Comparison of ENCODE assay signal across 8 cellular contexts in the genomic region with DNA sequence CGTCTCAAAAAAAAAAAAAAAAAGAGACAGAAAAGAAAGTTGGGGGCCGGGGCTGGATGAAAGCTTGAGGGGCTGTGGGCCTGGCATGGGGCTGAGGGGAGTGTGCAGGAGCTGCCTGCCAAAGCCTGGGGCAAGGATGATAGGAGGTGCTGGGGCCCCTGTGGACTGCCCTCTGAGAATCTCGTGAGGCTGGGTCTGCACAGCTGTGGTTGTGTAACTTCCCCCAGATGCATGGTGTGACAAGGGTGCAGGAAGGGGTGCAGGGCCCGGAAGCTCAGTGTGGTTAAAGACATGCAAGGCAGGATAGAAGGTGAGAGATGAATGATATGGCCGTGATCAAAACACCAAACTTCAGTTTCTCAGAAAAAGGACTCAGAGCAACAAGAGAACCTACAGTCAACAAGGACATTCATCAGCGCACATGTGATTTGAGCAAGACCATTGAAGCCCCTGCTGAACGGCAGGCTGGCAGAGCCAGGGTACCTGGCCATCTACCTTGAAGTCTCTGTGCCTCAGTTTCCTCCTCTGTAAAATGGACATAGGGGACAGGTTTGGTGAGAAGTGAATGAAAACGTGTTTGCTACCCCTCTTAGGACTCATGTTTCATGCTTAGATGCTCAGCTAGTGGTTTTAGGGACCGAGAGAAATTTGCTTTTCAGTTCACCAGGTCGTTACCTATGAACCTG. TPM values are rescaled to one million over a fixed set of nuclear protein-coding genes. Genes with fewer than 3 reads are reported as not detected.
DNase-seq lines count a peak whose midpoint lies in the region; ATAC-seq and TF ChIP-seq lines count a peak whose summit lies in the region.

No MANE protein-coding gene starts in this region.

- intact Hi-C loops in Calu3 (cut with micrococcal nuclease; ENCODE audit: unreplicated experiment) = no loop called here

- H3K23ac ChIP-seq in trophoblast cell (ENCODE audit: low read length) = no peak overlapping the region

- no peak overlapping the region for H2BK12ac ChIP-seq in trophoblast cell (ENCODE audit: low read length)

- no peaks in the 10 kb centered on the region for H3K9me3 Mint-ChIP-seq in natural killer cell treated with Interleukin-12 subunit alpha and Interleukin-12 subunit beta and Interleukin-15 and Interleukin-18, amount 100 ng/mL, for 72 hours
- no peaks in the 10 kb centered on the region for H3K9me3 Mint-ChIP-seq in Calu3 (ENCODE audit: low read depth, unreplicated experiment)

- H4K91ac ChIP-seq in trophoblast cell (ENCODE audit: low read depth, low read length) = no peak overlapping the region

- no peak for TF ChIP-seq EP300 in suprapubic skin (IDR thresholded peaks at IDR 0.05)

- no peaks in the 10 kb centered on the region for H3K79me1 ChIP-seq in trophoblast cell (ENCODE audit: low read length)

- TF ChIP-seq POLR2A in suprapubic skin (IDR thresholded peaks at IDR 0.05) = no peak

- no TSS peak for BruUV-seq in Calu3 (replicated peaks; lab: Mats Ljungman, UMichigan)

- H4K12ac ChIP-seq in trophoblast cell (ENCODE audit: low read depth, low read length) = no peak overlapping the region

- no peak overlapping the region for H2AFZ ChIP-seq in trophoblast cell (ENCODE audit: insufficient read depth, low read length, poor library complexity)

- H3K14ac ChIP-seq in trophoblast cell (ENCODE audit: low read length) = no peak overlapping the region

- H2BK120ac ChIP-seq in trophoblast cell (ENCODE audit: insufficient read depth, low read length, poor library complexity) = no peak overlapping the region

- H3K18ac ChIP-seq in trophoblast cell (ENCODE audit: low read length) = no peak overlapping the region

- CTCF ChIA-PET in Calu3 (lab: Charles Lee) = interaction anchor here (0.6 to 1.6 kb wide), 3 partner anchors 10 to 1294 kb away, joined by 4 to 11 read pairs (median 4); no protein-coding TSS in a partner anchor

- ATAC-seq in GM19397 (IDR thresholded peaks at IDR 0.05; ENCODE audit: unreplicated experiment) = peak; percentile 59
- peak; percentile 85 to 88 for ATAC-seq in natural killer cell treated with Interleukin-12 subunit alpha and Interleukin-12 subunit beta and Interleukin-15 and Interleukin-18, amount 100 ng/mL, for 72 hours

- H3K27me3 Mint-ChIP-seq in natural killer cell treated with Interleukin-12 subunit alpha and Interleukin-12 subunit beta and Interleukin-15 and Interleukin-18, amount 100 ng/mL, for 72 hours = no peaks in the 10 kb centered on the region
- peaks cover 53% of the 10 kb centered on the region for H3K27me3 Mint-ChIP-seq in Calu3 (ENCODE audit: unreplicated experiment)

- H3K4me2 ChIP-seq in trophoblast cell (ENCODE audit: low read length) = no peak overlapping the region

- WGBS in suprapubic skin = 67% methylated on average over 10 of the region's 10 CpGs
- no CpG with 5 or more reads among the region's 10 CpGs for WGBS in trophoblast cell (ENCODE audit: extremely low coverage, insufficient coverage, insufficient read length)

- H3K4me3 Mint-ChIP-seq in natural killer cell treated with Interleukin-12 subunit alpha and Interleukin-12 subunit beta and Interleukin-15 and Interleukin-18, amount 100 ng/mL, for 72 hours = peak overlapping the region; percentile 85
- H3K4me3 Mint-ChIP-seq in Calu3 (ENCODE audit: low read depth, unreplicated experiment) = no peak overlapping the region

- H3K27ac ChIP-seq in KOPT-K1 (ENCODE audit: low read depth, low read length, poor library complexity, severe bottlenecking) (peak overlapping the region; percentile 99), suprapubic skin (no peak overlapping the region), trophoblast cell (ENCODE audit: low read depth, low read length) (no peak overlapping the region)

- peak overlapping the region; percentile 98 to 100 for H3K27ac Mint-ChIP-seq in natural killer cell treated with Interleukin-12 subunit alpha and Interleukin-12 subunit beta and Interleukin-15 and Interleukin-18, amount 100 ng/mL, for 72 hours
- H3K27ac Mint-ChIP-seq in Calu3 (ENCODE audit: unreplicated experiment) = no peak overlapping the region

- H3K36me3 Mint-ChIP-seq in natural killer cell treated with Interleukin-12 subunit alpha and Interleukin-12 subunit beta and Interleukin-15 and Interleukin-18, amount 100 ng/mL, for 72 hours = peaks cover 22% of the 10 kb centered on the region
- peaks cover 5% of the 10 kb centered on the region for H3K36me3 Mint-ChIP-seq in Calu3 (ENCODE audit: insufficient read depth, unreplicated experiment)

- no peak overlapping the region for H2AK5ac ChIP-seq in trophoblast cell (ENCODE audit: low read length)

- DNase-seq in activated T-cell treated with anti-CD3 and anti-CD28 coated beads for 48 hours (ENCODE audit: low read depth) (peak; percentile 71), suprapubic skin (ENCODE audit: low spot score in 2 of 2) (no peak), cortex of kidney (lab: John Stamatoyannopoulos, UW) (no peak), trophoblast cell (no peak), Calu3 (no peak)
- peak; percentile 95 for DNase-seq in natural killer cell treated with Interleukin-12 subunit alpha and Interleukin-12 subunit beta and Interleukin-15 and Interleukin-18, amount 100 ng/mL, for 72 hours (ENCODE audit: low spot score)

- H2BK5ac ChIP-seq in trophoblast cell (ENCODE audit: low read depth, low read length, poor library complexity) = no peak overlapping the region

- no peak overlapping the region for H4K8ac ChIP-seq in trophoblast cell (ENCODE audit: low read depth, low read length)

- no peaks in the 10 kb centered on the region for H3K79me2 ChIP-seq in trophoblast cell (ENCODE audit: control insufficient read depth, insufficient read depth, low read length, poor library complexity)

- TF ChIP-seq CTCF in suprapubic skin (IDR thresholded peaks at IDR 0.05) (no peak), Calu3 (IDR thresholded peaks at IDR 0.05; ENCODE audit: unreplicated experiment) (no peak)

- peaks cover 80 to 91% of the 10 kb centered on the region in 2 donors for H3K4me1 Mint-ChIP-seq in natural killer cell treated with Interleukin-12 subunit alpha and Interleukin-12 subunit beta and Interleukin-15 and Interleukin-18, amount 100 ng/mL, for 72 hours (ENCODE audit: low read depth in 2 of 2)
- peaks cover 9% of the 10 kb centered on the region for H3K4me1 Mint-ChIP-seq in Calu3 (ENCODE audit: low read depth, unreplicated experiment)

- no peak overlapping the region for H3K4ac ChIP-seq in trophoblast cell (ENCODE audit: low read depth, low read length)

- H3K9me3 ChIP-seq in KOPT-K1 (ENCODE audit: insufficient read depth, low read length, poor library complexity, severe bottlenecking) = no peaks in the 10 kb centered on the region
- no peaks in the 10 kb centered on the region for H3K9me3 ChIP-seq in suprapubic skin
- H3K9me3 ChIP-seq in trophoblast cell (ENCODE audit: insufficient read depth, low read depth, low read length) = no peaks in the 10 kb centered on the region

- H3K4me1 ChIP-seq in suprapubic skin (peaks cover 4% of the 10 kb centered on the region), trophoblast cell (ENCODE audit: control insufficient read depth in 1 of 2, insufficient read depth in 2 of 2, low read length in 2 of 2) (peaks cover 0 to 6% of the 10 kb centered on the region in 2 experiments)

- H3K4me3 ChIP-seq in suprapubic skin = no peak overlapping the region
- no peak overlapping the region for H3K4me3 ChIP-seq in trophoblast cell (ENCODE audit: low read depth, low read length)

- H3K27me3 ChIP-seq in suprapubic skin (no peaks in the 10 kb centered on the region), trophoblast cell (ENCODE audit: insufficient read depth, low read length) (no peaks in the 10 kb centered on the region)

- H3K36me3 ChIP-seq in KOPT-K1 (ENCODE audit: insufficient read depth, low read length) (no peaks in the 10 kb centered on the region), suprapubic skin (no peaks in the 10 kb centered on the region), trophoblast cell (ENCODE audit: control insufficient read depth in 1 of 2, insufficient read depth in 2 of 2, low read length in 2 of 2) (no peaks in the 10 kb centered on the region)

- H3K9ac ChIP-seq in trophoblast cell (ENCODE audit: low read length) = no peak overlapping the region

RNA-seq across cellular contexts. Expression of gene IL32, which starts 9.6 kb away (rescaled TPM):
- total RNA-seq in natural killer cell treated with Interleukin-12 subunit alpha and Interleukin-12 subunit beta and Interleukin-15 and Interleukin-18, amount 100 ng/mL, for 72 hours = 1,000 to 10,000 TPM in 1 of 2 donors, 100 to 1,000 TPM in 1; 678 to 1,235 TPM
- total RNA-seq in suprapubic skin = 10 to 100 TPM in 1 of 4 donors, 1 to 10 TPM in 3; 2.6 to 11.9 (median 6.1) TPM
- 25.1 and 25.7 TPM in 2 replicates for polyA plus RNA-seq in trophoblast cell (2013)
- 81.8 and 89.0 TPM in 2 replicates for total RNA-seq in Calu3 (2022)

RNA-seq across cellular contexts. Expression of gene ZSCAN10, which starts 24.1 kb away (rescaled TPM):
- under 1 TPM in 1 of 2 donors, not detected in 1; 0.22 TPM for total RNA-seq in natural killer cell treated with Interleukin-12 subunit alpha and Interleukin-12 subunit beta and Interleukin-15 and Interleukin-18, amount 100 ng/mL, for 72 hours
- total RNA-seq in suprapubic skin (not detected), Calu3 (2022) (not detected in 2 replicates)
- polyA plus RNA-seq in trophoblast cell (2013) = 0.33 and 0.34 TPM in 2 replicates

RNA-seq across cellular contexts. Expression of gene MMP25, which starts 28.6 kb away (rescaled TPM):
- 10 to 100 TPM; 54.3 to 66.6 TPM for total RNA-seq in natural killer cell treated with Interleukin-12 subunit alpha and Interleukin-12 subunit beta and Interleukin-15 and Interleukin-18, amount 100 ng/mL, for 72 hours
- total RNA-seq in suprapubic skin (under 1 TPM in 3 of 4 donors, not detected in 1; 0.51 to 0.87 (median 0.83) TPM), Calu3 (2022) (0.27 and 0.31 TPM in 2 replicates)
- 0.14 and 0.17 TPM in 2 replicates for polyA plus RNA-seq in trophoblast cell (2013)

RNA-seq across cellular contexts. Expression of gene ZNF205, which starts 37.4 kb away (rescaled TPM):
- total RNA-seq in natural killer cell treated with Interleukin-12 subunit alpha and Interleukin-12 subunit beta and Interleukin-15 and Interleukin-18, amount 100 ng/mL, for 72 hours = not detected
- total RNA-seq in suprapubic skin = 10 to 100 TPM; 18.3 to 22.5 (median 20.9) TPM
- 8.4 and 8.7 TPM in 2 replicates for polyA plus RNA-seq in trophoblast cell (2013)
- total RNA-seq in Calu3 (2022) = 17.2 and 17.7 TPM in 2 replicates

RNA-seq across cellular contexts. Expression of gene BICDL2, which starts 38.3 kb away (rescaled TPM):
- total RNA-seq in natural killer cell treated with Interleukin-12 subunit alpha and Interleukin-12 subunit beta and Interleukin-15 and Interleukin-18, amount 100 ng/mL, for 72 hours = under 1 TPM; 0.50 to 0.67 TPM
- total RNA-seq in suprapubic skin (10 to 100 TPM; 58.4 to 77.6 (median 69.3) TPM), Calu3 (2022) (59.4 and 70.9 TPM in 2 replicates)
- 2.0 TPM in 2 replicates for polyA plus RNA-seq in trophoblast cell (2013)

Comparison
In these comparisons a context has a peak if more than half of its experiments do, and no peak if none do; other contexts are left out.
1. DNase-seq: peak in activated T-cell treated with anti-CD3 and anti-CD28 coated beads for 48 hours (single experiment) and natural killer cell treated with Interleukin-12 subunit alpha and Interleukin-12 subunit beta and Interleukin-15 and Interleukin-18, amount 100 ng/mL, for 72 hours (single experiment); none in suprapubic skin (0 of 2), cortex of kidney (single experiment), trophoblast cell (0 of 2) and Calu3 (single experiment).
2. RNA of gene MMP25, which starts 28.6 kb away (total RNA-seq): 54.3 to 66.6 TPM in natural killer cell treated with Interleukin-12 subunit alpha and Interleukin-12 subunit beta and Interleukin-15 and Interleukin-18, amount 100 ng/mL, for 72 hours; 0.51 to 0.87 TPM in suprapubic skin and 0.27 to 0.31 TPM in Calu3; every median in the first group is over 10 times any median in the second.